11 cellular contexts compared by ENCODE assay signal in genomic region chr5:111853748-111854147, GRCh38.
DNase-seq lines count a peak whose midpoint lies in the region; ATAC-seq and TF ChIP-seq lines count a peak whose summit lies in the region.
"Had no signal": no experiment of that assay in that cellular context is flagged by ENCODE, and none has a peak within 500 bp of the region (broad histone marks: within the 10 kb centered on the region; RNA-seq: fewer than 3 reads in every experiment).

No MANE protein-coding gene starts in this region.

- 56% methylated on average over 3 of the region's 3 CpGs for WGBS in right lobe of liver (ENCODE audit: insufficient coverage, low coverage, low lambda C conversion rate, missing lambda C conversion rate)

- H3K4me1 ChIP-seq in BLaER1 (peaks cover 39% of the 10 kb centered on the region), OCI-LY1 (ENCODE audit: insufficient read depth, low read length, severe bottlenecking) (peaks cover 16% of the 10 kb centered on the region), right lobe of liver (no peaks in the 10 kb centered on the region)
- H3K4me1 ChIP-seq: HAP-1 had no signal

- H3K27ac ChIP-seq in BLaER1 (peak overlapping the region; percentile 75), OCI-LY1 (ENCODE audit: low read depth, low read length, poor library complexity, severe bottlenecking) (no peak overlapping the region), right lobe of liver (no peak overlapping the region)

- intact Hi-C loops in right lobe of liver (cut with DNase I) = no loop called here

- H2AFZ ChIP-seq in OCI-LY1 (ENCODE audit: low read length) = no peak overlapping the region; the same call in 1 of the 2 replicates

- H3K4me3 ChIP-seq in BLaER1 (peak overlapping the region; percentile 43; the same call in 1 of the 2 replicates), OCI-LY1 (ENCODE audit: low read depth, low read length, poor library complexity, severe bottlenecking) (no peak overlapping the region), right lobe of liver (no peak overlapping the region)
- H3K4me3 ChIP-seq: HAP-1, mucosa of descending colon had no signal

- TF ChIP-seq CTCF in OCI-LY1 (IDR thresholded peaks at IDR 0.05; ENCODE audit: low read length) = no peak
- no peak for TF ChIP-seq CTCF in right lobe of liver (IDR thresholded peaks at IDR 0.05)

- no peaks in the 10 kb centered on the region for H3K27me3 ChIP-seq in BLaER1
- H3K27me3 ChIP-seq in OCI-LY1 (ENCODE audit: insufficient read depth, low read length) = no peaks in the 10 kb centered on the region
- H3K27me3 ChIP-seq in right lobe of liver = no peaks in the 10 kb centered on the region

- TF ChIP-seq POLR2A in right lobe of liver (IDR thresholded peaks at IDR 0.05) = no peak

- no peaks in the 10 kb centered on the region for H3F3A ChIP-seq in OCI-LY1 (ENCODE audit: insufficient read depth, low read length)

- H3K79me2 ChIP-seq in OCI-LY1 (ENCODE audit: insufficient read depth, low read length) = no peaks in the 10 kb centered on the region

- ATAC-seq in GM19035 (IDR thresholded peaks at IDR 0.05; ENCODE audit: unreplicated experiment) = peak; percentile 55
- peak; percentile 67 for ATAC-seq in HG02938 (IDR thresholded peaks at IDR 0.05; ENCODE audit: unreplicated experiment)
- ATAC-seq in right lobe of liver = no peak
- ATAC-seq: mucosa of descending colon had no signal

- peak overlapping the region; percentile 65; the same call in 1 of the 2 replicates for H3K9ac ChIP-seq in BLaER1
- H3K9ac ChIP-seq in OCI-LY1 (ENCODE audit: low read length) = no peak overlapping the region

- H3K4me2 ChIP-seq in BLaER1 = peak overlapping the region; percentile 80
- H3K4me2 ChIP-seq in OCI-LY1 (ENCODE audit: low read length) = peak overlapping the region; percentile 17; the same call in 1 of the 2 replicates

- H3K36me3 ChIP-seq in BLaER1 (no peaks in the 10 kb centered on the region), OCI-LY1 (ENCODE audit: insufficient read depth, low read length) (no peaks in the 10 kb centered on the region), right lobe of liver (no peaks in the 10 kb centered on the region)
- H3K36me3 ChIP-seq: HAP-1 had no signal

- H4K20me1 ChIP-seq in BLaER1 (no peaks in the 10 kb centered on the region), OCI-LY1 (ENCODE audit: insufficient read depth, low read length) (no peaks in the 10 kb centered on the region)

- H3K9me2 ChIP-seq in OCI-LY1 (ENCODE audit: low read depth, low read length) = no peaks in the 10 kb centered on the region

- H3K9me3 ChIP-seq in BLaER1 (no peaks in the 10 kb centered on the region), OCI-LY1 (ENCODE audit: low read length) (no peaks in the 10 kb centered on the region), right lobe of liver (no peaks in the 10 kb centered on the region)
- H3K9me3 ChIP-seq: HAP-1, mucosa of descending colon had no signal

- no peak for DNase-seq in activated effector memory CD4-positive, alpha-beta T cell treated with anti-CD3 and anti-CD28 coated beads, Interleukin-2, amount 50 U/mL, for 16 hours
- DNase-seq in foreskin melanocyte (no peak), NCI-H526 treated with DMSO at 0.1 percent for 48 hours (lab: John Stamatoyannopoulos, UW) (no peak), right lobe of liver (no peak)
- DNase-seq: activated naive CD8-positive, alpha-beta T cell treated with anti-CD3 and anti-CD28 coated beads, Interleukin-2, amount 10 ng/mL, durations not matched to agents 7 days and 5 days had no signal

Comparison
In these comparisons a context has a peak if more than half of its experiments do, and no peak if none do; other contexts are left out.
1. ATAC-seq: peak in GM19035 (single experiment) and HG02938 (single experiment); none in right lobe of liver (0 of 4).